Comparison of ENCODE assay signal across 18 cellular contexts in genomic region chr17:50900383-50900892, GRCh38. TPM values are rescaled to one million over a fixed set of nuclear protein-coding genes. Genes with fewer than 3 reads are reported as not detected.
DNase-seq lines count a peak whose midpoint lies in the region; ATAC-seq and TF ChIP-seq lines count a peak whose summit lies in the region.
"Had no signal": no experiment of that assay in that cellular context is flagged by ENCODE, and none has a peak within 500 bp of the region (broad histone marks: within the 10 kb centered on the region; RNA-seq: fewer than 3 reads in every experiment).

No MANE protein-coding gene starts in this region.

- H3K27ac ChIP-seq in WERI-Rb-1, result no peak overlapping the region
- H3K27ac ChIP-seq: BLaER1 treated with 17β-estradiol and CSF1 and Interleukin-3, amounts not matched to agents 10 nM and 100 nM had no signal

- no peaks in the 10 kb centered on the region for H3K27me3 ChIP-seq in WERI-Rb-1 (ENCODE audit: insufficient read depth, low read depth, severe bottlenecking)
- H3K27me3 ChIP-seq: BLaER1 treated with 17β-estradiol and CSF1 and Interleukin-3, amounts not matched to agents 10 nM and 100 nM had no signal

- no peak for DNase-seq in activated naive CD4-positive, alpha-beta T cell treated with anti-CD3 and anti-CD28 coated beads, Interleukin-2, amount 50 U/mL, for 72 hours (ENCODE audit: low spot score in 2 of 2)
- DNase-seq in type B pancreatic cell (ENCODE audit: extremely low spot score, unreplicated experiment) (no peak), NCI-H526 treated with DMSO at 0.1 percent for 48 hours (lab: John Stamatoyannopoulos, UW) (no peak), WERI-Rb-1 (no peak)
- DNase-seq: 8988T, DMS153, EL, NCI-H1417 treated with DMSO at 0.1 percent for 48 hours, NCI-H2029, NCI-H2171 treated with DMSO at 0.1 percent for 48 hours had no signal

- no peak for ATAC-seq in activated naive CD4-positive, alpha-beta T cell treated with anti-CD3 and anti-CD28 coated beads, Interleukin-2, amount 50 U/mL, for 72 hours
- ATAC-seq in HG02981 (IDR thresholded peaks at IDR 0.05; ENCODE audit: unreplicated experiment), result no peak
- ATAC-seq: Panc1 had no signal

- H3K36me3 ChIP-seq in WERI-Rb-1, result no peaks in the 10 kb centered on the region
- H3K36me3 ChIP-seq: BLaER1 treated with 17β-estradiol and CSF1 and Interleukin-3, amounts not matched to agents 10 nM and 100 nM; HAP-1 had no signal

- H3K27ac Mint-ChIP-seq in activated naive CD4-positive, alpha-beta T cell treated with anti-CD3 and anti-CD28 coated beads, Interleukin-2, amount 50 U/mL, for 24 hours, result peak overlapping the region; percentile 35
- peak overlapping the region in 1 of 2 donors; percentile 51 for H3K27ac Mint-ChIP-seq in activated naive CD4-positive, alpha-beta T cell treated with anti-CD3 and anti-CD28 coated beads, Interleukin-2, amount 50 U/mL, for 72 hours
- peak overlapping the region in 3 of 5 experiments; percentile 61 to 82 (median 78) for H3K27ac Mint-ChIP-seq in brain
- peak overlapping the region; percentile 68 to 87 (median 74) for H3K27ac Mint-ChIP-seq in nephron
- peak overlapping the region; percentile 54 for H3K27ac Mint-ChIP-seq in type B pancreatic cell
- H3K27ac Mint-ChIP-seq: IgD-negative memory B cell had no signal

- no peaks in the 10 kb centered on the region for H3K9me3 ChIP-seq in WERI-Rb-1 (ENCODE audit: severe bottlenecking)
- H3K9me3 ChIP-seq: BLaER1 treated with 17β-estradiol and CSF1 and Interleukin-3, amounts not matched to agents 10 nM and 100 nM; HAP-1 had no signal

- H3K4me3 ChIP-seq in WERI-Rb-1 (ENCODE audit: low read depth, low read length), result no peak overlapping the region
- H3K4me3 ChIP-seq: BLaER1 treated with 17β-estradiol and CSF1 and Interleukin-3, amounts not matched to agents 10 nM and 100 nM; HAP-1 had no signal

- no peaks in the 10 kb centered on the region for H3K9me3 Mint-ChIP-seq in activated naive CD4-positive, alpha-beta T cell treated with anti-CD3 and anti-CD28 coated beads, Interleukin-2, amount 50 U/mL, for 24 hours
- peaks cover 0 to 5% of the 10 kb centered on the region in 2 donors for H3K9me3 Mint-ChIP-seq in activated naive CD4-positive, alpha-beta T cell treated with anti-CD3 and anti-CD28 coated beads, Interleukin-2, amount 50 U/mL, for 72 hours
- H3K9me3 Mint-ChIP-seq in brain (no peaks in the 10 kb centered on the region), nephron (no peaks in the 10 kb centered on the region), type B pancreatic cell (no peaks in the 10 kb centered on the region)
- H3K9me3 Mint-ChIP-seq: IgD-negative memory B cell had no signal

- no peak overlapping the region for H3K4me3 Mint-ChIP-seq in activated naive CD4-positive, alpha-beta T cell treated with anti-CD3 and anti-CD28 coated beads, Interleukin-2, amount 50 U/mL, for 24 hours
- no peak overlapping the region for H3K4me3 Mint-ChIP-seq in brain
- H3K4me3 Mint-ChIP-seq in nephron, result no peak overlapping the region
- peak overlapping the region; percentile 73 for H3K4me3 Mint-ChIP-seq in type B pancreatic cell
- H3K4me3 Mint-ChIP-seq: IgD-negative memory B cell had no signal

- H3K27me3 Mint-ChIP-seq in activated naive CD4-positive, alpha-beta T cell treated with anti-CD3 and anti-CD28 coated beads, Interleukin-2, amount 50 U/mL, for 24 hours, result no peaks in the 10 kb centered on the region
- H3K27me3 Mint-ChIP-seq in brain (no peaks in the 10 kb centered on the region), nephron (ENCODE audit: low read depth) (peaks cover 4% of the 10 kb centered on the region), type B pancreatic cell (no peaks in the 10 kb centered on the region)

- no peak for TF ChIP-seq CTCF in brain (conservative IDR thresholded peaks at IDR 0.05)
- TF ChIP-seq CTCF in nephron (IDR thresholded peaks at IDR 0.05; ENCODE audit: unreplicated experiment in 3 of 3), result no peak
- TF ChIP-seq CTCF in type B pancreatic cell (conservative IDR thresholded peaks at IDR 0.05), result no peak
- no peak for TF ChIP-seq CTCF in WERI-Rb-1 (IDR thresholded peaks at IDR 0.05; ENCODE audit: low read depth, low read length)

- no peaks in the 10 kb centered on the region for H3K36me3 Mint-ChIP-seq in activated naive CD4-positive, alpha-beta T cell treated with anti-CD3 and anti-CD28 coated beads, Interleukin-2, amount 50 U/mL, for 24 hours
- no peaks in the 10 kb centered on the region for H3K36me3 Mint-ChIP-seq in activated naive CD4-positive, alpha-beta T cell treated with anti-CD3 and anti-CD28 coated beads, Interleukin-2, amount 50 U/mL, for 72 hours
- H3K36me3 Mint-ChIP-seq in brain (no peaks in the 10 kb centered on the region), nephron (ENCODE audit: low read depth) (no peaks in the 10 kb centered on the region), type B pancreatic cell (no peaks in the 10 kb centered on the region)

- H3K4me1 Mint-ChIP-seq in activated naive CD4-positive, alpha-beta T cell treated with anti-CD3 and anti-CD28 coated beads, Interleukin-2, amount 50 U/mL, for 24 hours, result peaks cover 36% of the 10 kb centered on the region
- H3K4me1 Mint-ChIP-seq in brain (peaks cover 44% of the 10 kb centered on the region), nephron (peaks cover 55% of the 10 kb centered on the region), type B pancreatic cell (ENCODE audit: unreplicated experiment) (peaks cover 41% of the 10 kb centered on the region)

RNA-seq across cellular contexts. Expression of gene TOB1, which starts 34.3 kb away (rescaled TPM):
- total RNA-seq in activated naive CD4-positive, alpha-beta T cell treated with anti-CD3 and anti-CD28 coated beads, Interleukin-2, amount 50 U/mL, for 72 hours, result 10 to 100 TPM; 25.7 to 85.5 TPM
- 14.6 TPM for polyA plus RNA-seq in brain (ENCODE audit: insufficient read depth, low read depth, low replicate concordance)
- 54.9 and 113 TPM in 2 replicates for total RNA-seq in type B pancreatic cell (ENCODE audit: low replicate concordance)
